In genomic region chr4:113637363-113637762, GRCh38 we compare ENCODE assay signal across 10 cellular contexts.
DNase-seq lines count a peak whose midpoint lies in the region; ATAC-seq and TF ChIP-seq lines count a peak whose summit lies in the region.
"Had no signal": no experiment of that assay in that cellular context is flagged by ENCODE, and none has a peak within 500 bp of the region (broad histone marks: within the 10 kb centered on the region; RNA-seq: fewer than 3 reads in every experiment).

No MANE protein-coding gene starts in this region.

- intact Hi-C loops in activated CD8-positive, alpha-beta T cell treated with anti-CD3 and anti-CD28 coated beads for 36 hours (cut with micrococcal nuclease) = loop anchor here (5.0 kb wide), 3 partner anchors 70 to 125 kb away; partner anchors contain the start of gene CAMK2D
- intact Hi-C loops in gastrocnemius medialis (cut with DNase I; ENCODE audit: low total_unique reads) = loop anchor here (5.0 kb wide), 2 partner anchors 90 to 125 kb away; partner anchors contain the start of gene CAMK2D

- H3K27ac ChIP-seq in gastrocnemius medialis = peak overlapping the region; percentile 21 to 62 (median 51)
- H3K27ac ChIP-seq: SK-N-MC had no signal

- no peaks in the 10 kb centered on the region for H3K36me3 ChIP-seq in gastrocnemius medialis

- H3K4me1 ChIP-seq in gastrocnemius medialis = peaks cover 57 to 81% of the 10 kb centered on the region in 2 donors

- H3K27me3 ChIP-seq in gastrocnemius medialis = no peaks in the 10 kb centered on the region

- no peaks in the 10 kb centered on the region for H3K9me3 ChIP-seq in gastrocnemius medialis

- peaks cover 24% of the 10 kb centered on the region for H3K36me3 Mint-ChIP-seq in activated CD8-positive, alpha-beta T cell treated with anti-CD3 and anti-CD28 coated beads for 36 hours (ENCODE audit: low read depth)
- peaks cover 8% of the 10 kb centered on the region for H3K36me3 Mint-ChIP-seq in activated CD8-positive, alpha-beta T cell treated with anti-CD3 and anti-CD28 coated beads, Interleukin-2, amount 10 ng/mL, durations not matched to agents 7 days and 5 days (ENCODE audit: low read depth)

- peak overlapping the region; percentile 33 for H3K27ac Mint-ChIP-seq in activated CD8-positive, alpha-beta T cell treated with anti-CD3 and anti-CD28 coated beads for 36 hours
- H3K27ac Mint-ChIP-seq in activated CD8-positive, alpha-beta T cell treated with anti-CD3 and anti-CD28 coated beads, Interleukin-2, amount 10 ng/mL, durations not matched to agents 7 days and 5 days = no peak overlapping the region

- no peak overlapping the region for H3K4me3 Mint-ChIP-seq in activated CD8-positive, alpha-beta T cell treated with anti-CD3 and anti-CD28 coated beads for 36 hours
- H3K4me3 Mint-ChIP-seq in activated CD8-positive, alpha-beta T cell treated with anti-CD3 and anti-CD28 coated beads, Interleukin-2, amount 10 ng/mL, durations not matched to agents 7 days and 5 days = no peak overlapping the region

- no peaks in the 10 kb centered on the region for H3K27me3 Mint-ChIP-seq in activated CD8-positive, alpha-beta T cell treated with anti-CD3 and anti-CD28 coated beads for 36 hours
- H3K27me3 Mint-ChIP-seq in activated CD8-positive, alpha-beta T cell treated with anti-CD3 and anti-CD28 coated beads, Interleukin-2, amount 10 ng/mL, durations not matched to agents 7 days and 5 days (ENCODE audit: low read depth) = no peaks in the 10 kb centered on the region

- peaks cover 55% of the 10 kb centered on the region for H3K4me1 Mint-ChIP-seq in activated CD8-positive, alpha-beta T cell treated with anti-CD3 and anti-CD28 coated beads for 36 hours (ENCODE audit: low read depth)
- peaks cover 45% of the 10 kb centered on the region for H3K4me1 Mint-ChIP-seq in activated CD8-positive, alpha-beta T cell treated with anti-CD3 and anti-CD28 coated beads, Interleukin-2, amount 10 ng/mL, durations not matched to agents 7 days and 5 days (ENCODE audit: low read depth)

- POLR2A ChIA-PET in activated CD8-positive, alpha-beta T cell treated with anti-CD3 and anti-CD28 coated beads for 36 hours (lab: Charles Lee) = interaction anchor here (0.7 to 1.4 kb wide), 2 partner anchors 97 to 123 kb away, joined by 3 to 6 read pairs; no protein-coding TSS in a partner anchor
- POLR2A ChIA-PET in activated CD8-positive, alpha-beta T cell treated with anti-CD3 and anti-CD28 coated beads, Interleukin-2, amount 10 ng/mL, durations not matched to agents 7 days and 5 days (lab: Charles Lee) = interaction anchor here (0.7 kb wide), 1 partner anchor 39 kb away, joined by 3 read pairs; no protein-coding TSS in a partner anchor

- H3K4me3 ChIP-seq in cardiac fibroblast (replicated peaks in 1 of 2; ENCODE audit: low read depth in 2 of 2, low read length in 2 of 2) (no peak overlapping the region), gastrocnemius medialis (no peak overlapping the region)
- H3K4me3 ChIP-seq: SK-N-MC had no signal

- no peaks in the 10 kb centered on the region for H3K9me3 Mint-ChIP-seq in activated CD8-positive, alpha-beta T cell treated with anti-CD3 and anti-CD28 coated beads for 36 hours
- no peaks in the 10 kb centered on the region for H3K9me3 Mint-ChIP-seq in activated CD8-positive, alpha-beta T cell treated with anti-CD3 and anti-CD28 coated beads, Interleukin-2, amount 10 ng/mL, durations not matched to agents 7 days and 5 days (ENCODE audit: insufficient read depth)

- TF ChIP-seq CTCF in activated CD8-positive, alpha-beta T cell treated with anti-CD3 and anti-CD28 coated beads for 36 hours (IDR thresholded peaks at IDR 0.05) = no peak
- TF ChIP-seq CTCF in cardiac fibroblast (IDR thresholded peaks at IDR 0.05; ENCODE audit: low read depth, low read length) = no peak
- no peak for TF ChIP-seq CTCF in gastrocnemius medialis (IDR thresholded peaks at IDR 0.05 in 4 of 5, conservative IDR thresholded peaks at IDR 0.05 in 1 of 5)

- ATAC-seq in activated CD8-positive, alpha-beta T cell treated with anti-CD3 and anti-CD28 coated beads for 36 hours = no peak
- no peak for ATAC-seq in activated CD8-positive, alpha-beta T cell treated with anti-CD3 and anti-CD28 coated beads, Interleukin-2, amount 10 ng/mL, durations not matched to agents 7 days and 5 days
- ATAC-seq in gastrocnemius medialis (no peak), HG02973 (IDR thresholded peaks at IDR 0.05; ENCODE audit: unreplicated experiment) (no peak)

- in situ Hi-C loops in gastrocnemius medialis (cut with MboI; ENCODE audit: low sequenced_read_pairs in 4 of 4) = no loop called here

- no peak for TF ChIP-seq POLR2A in gastrocnemius medialis (IDR thresholded peaks at IDR 0.05)

- DNase-seq in activated CD8-positive, alpha-beta T cell treated with anti-CD3 and anti-CD28 coated beads for 36 hours = no peak
- DNase-seq in activated CD8-positive, alpha-beta T cell treated with anti-CD3 and anti-CD28 coated beads, Interleukin-2, amount 10 ng/mL, durations not matched to agents 7 days and 5 days = no peak
- peak; percentile 22 for DNase-seq in LHCN-M2 (ENCODE audit: low read depth)
- peak; percentile 62 to 83 for DNase-seq in cardiac fibroblast (ENCODE audit: low read depth in 2 of 2)
- no peak for DNase-seq in gastrocnemius medialis
- DNase-seq in NCI-H1436 (lab: John Stamatoyannopoulos, UW) = no peak
- no peak for DNase-seq in activated CD8-positive, alpha-beta memory T cell treated with anti-CD3 and anti-CD28 coated beads for 24 hours
- DNase-seq: NCI-H1092 had no signal

- CTCF ChIA-PET in activated CD8-positive, alpha-beta T cell treated with anti-CD3 and anti-CD28 coated beads for 36 hours (lab: Charles Lee) = interaction anchor here (1.4 to 1.6 kb wide), 2 partner anchors 96 to 242 kb away, joined by 4 read pairs; no protein-coding TSS in a partner anchor
- CTCF ChIA-PET in activated CD8-positive, alpha-beta T cell treated with anti-CD3 and anti-CD28 coated beads, Interleukin-2, amount 10 ng/mL, durations not matched to agents 7 days and 5 days (lab: Charles Lee) = interaction anchor here (1.0 to 3.7 kb wide), 11 partner anchors 8 to 123 kb away, joined by 3 to 29 read pairs (median 4); no protein-coding TSS in a partner anchor

Comparison
In these comparisons a context has a peak if more than half of its experiments do, and no peak if none do; other contexts are left out.
1. DNase-seq: peak in LHCN-M2 (single experiment) and cardiac fibroblast (2 of 2); none in activated CD8-positive, alpha-beta T cell treated with anti-CD3 and anti-CD28 coated beads for 36 hours (single experiment), activated CD8-positive, alpha-beta T cell treated with anti-CD3 and anti-CD28 coated beads, Interleukin-2, amount 10 ng/mL, durations not matched to agents 7 days and 5 days (single experiment), gastrocnemius medialis (0 of 2), NCI-H1436 (single experiment) and activated CD8-positive, alpha-beta memory T cell treated with anti-CD3 and anti-CD28 coated beads for 24 hours (single experiment).